ENCODE assay signal across 1 cellular context in the genomic region with DNA sequence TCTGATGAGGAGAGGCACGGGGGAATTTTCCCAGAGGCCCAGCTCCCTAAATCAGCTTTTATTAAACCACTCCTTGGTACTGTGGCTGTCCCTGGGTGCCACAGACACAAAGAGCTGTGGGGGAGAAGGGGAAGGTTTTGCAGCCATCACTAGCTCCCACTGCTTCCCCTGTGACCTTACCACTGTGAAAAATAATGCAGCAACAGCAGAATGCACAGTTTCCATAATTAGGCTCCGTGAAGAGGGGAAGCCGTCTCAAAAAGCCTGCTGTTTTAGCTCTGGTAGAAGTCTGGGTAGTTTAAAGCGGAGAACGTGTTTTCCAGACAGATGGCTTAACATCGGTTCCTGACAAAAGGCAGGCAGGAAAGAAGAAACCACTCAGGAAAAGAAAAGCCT.
TF ChIP-seq lines count a peak whose summit lies in the region.

No MANE protein-coding gene starts in this region.

TF ChIP-seq in H1, 55 proteins besides CTCF, POLR2A, EP300 and RAD21 (continued from another document):
- TF ChIP-seq, protein P1, sequence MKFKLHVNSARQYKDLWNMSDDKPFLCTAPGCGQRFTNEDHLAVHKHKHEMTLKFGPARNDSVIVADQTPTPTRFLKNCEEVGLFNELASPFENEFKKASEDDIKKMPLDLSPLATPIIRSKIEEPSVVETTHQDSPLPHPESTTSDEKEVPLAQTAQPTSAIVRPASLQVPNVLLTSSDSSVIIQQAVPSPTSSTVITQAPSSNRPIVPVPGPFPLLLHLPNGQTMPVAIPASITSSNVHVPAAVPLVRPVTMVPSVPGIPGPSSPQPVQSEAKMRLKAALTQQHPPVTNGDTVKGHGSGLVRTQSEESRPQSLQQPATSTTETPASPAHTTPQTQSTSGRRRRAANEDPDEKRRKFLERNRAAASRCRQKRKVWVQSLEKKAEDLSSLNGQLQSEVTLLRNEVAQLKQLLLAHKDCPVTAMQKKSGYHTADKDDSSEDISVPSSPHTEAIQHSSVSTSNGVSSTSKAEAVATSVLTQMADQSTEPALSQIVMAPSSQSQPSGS (IDR thresholded peaks at IDR 0.05; ENCODE audit: low read length), result no peak
TF ChIP-seq in H1: peak in this region for 0.
